8 cellular contexts compared by ENCODE assay signal in the genomic region with DNA sequence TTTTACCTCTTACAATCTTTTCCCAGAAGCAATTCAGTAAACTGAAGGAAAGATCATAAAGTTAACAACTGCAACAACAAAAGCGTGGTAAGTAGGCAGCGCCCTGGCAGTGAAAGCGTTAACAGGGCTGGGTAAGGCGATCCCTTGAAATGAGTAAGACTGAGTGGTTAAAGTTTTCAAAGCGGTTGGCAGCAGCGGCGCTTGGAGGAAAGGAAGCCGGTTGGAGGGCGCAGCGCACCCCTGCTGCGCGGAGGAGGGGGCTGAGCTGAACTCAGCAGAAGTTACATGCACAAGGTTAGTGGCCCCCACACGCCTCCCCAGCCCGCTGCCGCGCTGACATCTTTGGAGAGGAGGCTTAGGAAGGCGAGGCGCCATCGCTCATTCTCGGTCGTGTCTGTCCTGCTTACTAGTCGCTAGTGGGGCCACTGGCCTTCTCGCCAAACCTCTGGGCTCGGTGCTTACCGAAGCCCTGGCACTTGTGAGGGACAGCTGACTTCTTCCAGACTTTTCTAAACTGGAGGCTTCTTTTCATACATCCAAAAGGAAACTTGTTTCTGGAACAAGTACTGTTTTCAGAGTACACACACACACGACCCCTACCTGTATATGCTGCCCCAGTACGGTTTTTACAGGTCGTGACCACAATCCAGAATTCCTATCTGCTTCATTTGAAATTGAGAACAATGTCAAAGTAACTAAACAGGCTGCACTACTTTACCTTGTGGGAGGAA. TPM values are rescaled to one million over a fixed set of nuclear protein-coding genes. Genes with fewer than 3 reads are reported as not detected.
DNase-seq lines count a peak whose midpoint lies in the region; ATAC-seq and TF ChIP-seq lines count a peak whose summit lies in the region.

Gene SH3RF2 (plus strand): TSS at position 178 of the 731 bp plus-strand sequence. CDS start 1,351 bp downstream, outside the sequence.

- WGBS in GM23248 (ENCODE audit: low coverage in 1 of 2, low lambda C conversion rate in 2 of 2, missing lambda C conversion rate in 2 of 2), 2 experiments = 7% methylated on average over 22 to 24 of the region's 28 CpGs

- H2AFZ ChIP-seq in GM23248 = peak within 1 kb of the TSS; percentile 73

- no TSS peak for BruUV-seq in MCF 10A (replicated peaks; lab: Mats Ljungman, UMichigan)

- peaks cover 21% of the 10 kb centered on the region for H3K36me3 Mint-ChIP-seq in MCF 10A (ENCODE audit: insufficient read depth, unreplicated experiment)

- intact Hi-C loops in MCF 10A (cut with micrococcal nuclease) = loop anchor here (1.0 to 5.0 kb wide), 4 partner anchors 38 to 113 kb away; no protein-coding TSS in a partner anchor

- POLR2A ChIA-PET in MCF 10A (lab: Yijun Ruan, JAX) = interaction anchor here (0.6 to 13.2 kb wide), 28 partner anchors 8 to 136 kb away, joined by 3 to 268 read pairs (median 4); partner anchors contain the start of gene PRELID2

- no peaks in the 10 kb centered on the region for H3K9me2 ChIP-seq in GM23248 (ENCODE audit: insufficient read depth)

- H3K27ac ChIP-seq in GM23248 = no peak within 1 kb of the TSS

- CTCF ChIA-PET in MCF 10A (lab: Yijun Ruan, JAX) = interaction anchor here (0.6 to 5.3 kb wide), 18 partner anchors 9 to 1513 kb away, joined by 3 to 31 read pairs (median 4); no protein-coding TSS in a partner anchor

- H3K4me1 Mint-ChIP-seq in MCF 10A (ENCODE audit: insufficient read depth, unreplicated experiment) = peaks cover 62% of the 10 kb centered on the region

- TF ChIP-seq CTCF in MCF 10A (IDR thresholded peaks at IDR 0.05; ENCODE audit: unreplicated experiment) = no peak

- H4K20me1 ChIP-seq in GM23248 (ENCODE audit: insufficient read depth) = no peaks in the 10 kb centered on the region

- no peaks in the 10 kb centered on the region for H3K9me3 ChIP-seq in GM23248 (ENCODE audit: low read depth)

- peak within 1 kb of the TSS; percentile 82 for H3K27ac Mint-ChIP-seq in MCF 10A (ENCODE audit: low read depth, unreplicated experiment)

- H3K9me3 Mint-ChIP-seq in MCF 10A (ENCODE audit: unreplicated experiment) = peaks cover 7% of the 10 kb centered on the region

- H3K4me3 ChIP-seq in GM23248 = peak within 1 kb of the TSS; percentile 68

- ATAC-seq in GM19324 (IDR thresholded peaks at IDR 0.05; ENCODE audit: low FRiP score, unreplicated experiment) (no peak), GM18519 (IDR thresholded peaks at IDR 0.05; ENCODE audit: low FRiP score, unreplicated experiment) (no peak)

- DNase-seq in GM23248 = peak; percentile 80
- DNase-seq in NOMO-1 treated with dmso at 0.1 percent for 144 hours (lab: John Stamatoyannopoulos, UW; ENCODE audit: unreplicated experiment) = peak; percentile 29
- peak; percentile 94 for DNase-seq in MCF 10A (ENCODE audit: unreplicated experiment)
- DNase-seq in iPS-NIHi7 (ENCODE audit: extremely low spot score) = peak; percentile 91
- DNase-seq in stimulated activated CD4-positive, alpha-beta T cell treated with anti-CD3 and anti-CD28 coated beads, Interleukin-1b, Interleukin-23, amount 100 ng/mL, for 48 hours = peak; percentile 40
- no peak for DNase-seq in NK-92 treated with Interleukin-12 subunit alpha and Interleukin-12 subunit beta, amount 100 ng/mL, for 24 hours (lab: John Stamatoyannopoulos, UW)

- H3F3A ChIP-seq in GM23248 (ENCODE audit: insufficient read depth) = peaks cover 8% of the 10 kb centered on the region; the same call in 1 of the 2 replicates

- H3K9ac ChIP-seq in GM23248 = peak within 1 kb of the TSS; percentile 2; the same call in 1 of the 2 replicates

- peaks cover 22% of the 10 kb centered on the region for H3K4me1 ChIP-seq in GM23248 (ENCODE audit: insufficient read depth)

- peak within 1 kb of the TSS; percentile 80 for H3K4me2 ChIP-seq in GM23248 (ENCODE audit: unreplicated experiment)

- no peaks in the 10 kb centered on the region for H3K79me2 ChIP-seq in GM23248 (ENCODE audit: insufficient read depth)

- H3K4me3 Mint-ChIP-seq in MCF 10A (ENCODE audit: unreplicated experiment) = peak within 1 kb of the TSS; percentile 87

- H3K36me3 ChIP-seq in GM23248 (ENCODE audit: low read depth) = no peaks in the 10 kb centered on the region

- H3K27me3 ChIP-seq in GM23248 (replicated peaks; ENCODE audit: insufficient read depth) = peaks cover 36% of the 10 kb centered on the region

- no peaks in the 10 kb centered on the region for H3K27me3 Mint-ChIP-seq in MCF 10A (ENCODE audit: insufficient read depth, unreplicated experiment)

- in situ Hi-C loops in GM23248 (cut with MboI) = no loop called here

RNA-seq across cellular contexts. Expression of gene SH3RF2, which starts in this region (rescaled TPM):
- total RNA-seq in GM23248 (2014; rRNA removed; shearing (Covaris generic)) = not detected in 2 replicates
- polyA plus RNA-seq in GM23248 (2016; fragmentation: Nextera tagmentation; extraction: Ambion mirVana) = 0.21 and 0.37 TPM in 2 replicates
- total RNA-seq in MCF 10A (2022) = 14.9 and 29.6 TPM in 2 replicates

Comparison
In these comparisons a context has a peak if more than half of its experiments do, and no peak if none do; other contexts are left out.
1. RNA of gene SH3RF2 (total RNA-seq): 14.9 to 29.6 TPM in MCF 10A; not detected in GM23248; every median in the first group is over 10 times any median in the second.
2. Peak in DNase-seq, H3K4me3 ChIP-seq, H3K9ac ChIP-seq and H3K4me2 ChIP-seq in GM23248; RNA of the gene not detected or under 1 TPM.